ENCODE assay signal across 2 cellular contexts in genomic region chr14:100470523-100470897, GRCh38.
TF ChIP-seq lines count a peak whose summit lies in the region.

No MANE protein-coding gene starts in this region.

TF ChIP-seq in HepG2, 621 proteins besides CTCF, POLR2A, EP300 and RAD21:
- TF ChIP-seq TBL1XR1 (IDR thresholded peaks at IDR 0.05; ENCODE audit: borderline replicate concordance, low read length, partially characterized antibody) (no peak), KMT2A (CRISPR knock-in tag; IDR thresholded peaks at IDR 0.05) (no peak), LCORL (IDR thresholded peaks at IDR 0.05) (no peak), LCORL (CRISPR knock-in tag; IDR thresholded peaks at IDR 0.05) (no peak), ZNF766 (CRISPR knock-in tag; IDR thresholded peaks at IDR 0.05; ENCODE audit: borderline replicate concordance) (no peak), ZNF331 (CRISPR knock-in tag; IDR thresholded peaks at IDR 0.05) (no peak), ZNF468 (CRISPR knock-in tag; IDR thresholded peaks at IDR 0.05) (no peak), ZNF207 (IDR thresholded peaks at IDR 0.05; ENCODE audit: borderline replicate concordance) (no peak), YEATS4 (CRISPR knock-in tag; IDR thresholded peaks at IDR 0.05; ENCODE audit: borderline replicate concordance) (no peak), SP1 (IDR thresholded peaks at IDR 0.05) (no peak), SP1 (CRISPR knock-in tag; IDR thresholded peaks at IDR 0.05) (no peak), ZNF609 (CRISPR knock-in tag; IDR thresholded peaks at IDR 0.05; ENCODE audit: borderline replicate concordance) (no peak), ZNF607 (CRISPR knock-in tag; IDR thresholded peaks at IDR 0.05; ENCODE audit: borderline replicate concordance) (no peak), ZNF770 (CRISPR knock-in tag; IDR thresholded peaks at IDR 0.05) (no peak), ZNF703 (CRISPR knock-in tag; IDR thresholded peaks at IDR 0.05; ENCODE audit: borderline replicate concordance) (no peak), ZNF556 (CRISPR knock-in tag; IDR thresholded peaks at IDR 0.05; ENCODE audit: borderline replicate concordance) (no peak), ZNF713 (CRISPR knock-in tag; IDR thresholded peaks at IDR 0.05) (no peak), FOSL2 (CRISPR knock-in tag; IDR thresholded peaks at IDR 0.05) (no peak), MTF2 (CRISPR knock-in tag; IDR thresholded peaks at IDR 0.05; ENCODE audit: borderline replicate concordance) (no peak)
- TF ChIP-seq, protein P1, sequence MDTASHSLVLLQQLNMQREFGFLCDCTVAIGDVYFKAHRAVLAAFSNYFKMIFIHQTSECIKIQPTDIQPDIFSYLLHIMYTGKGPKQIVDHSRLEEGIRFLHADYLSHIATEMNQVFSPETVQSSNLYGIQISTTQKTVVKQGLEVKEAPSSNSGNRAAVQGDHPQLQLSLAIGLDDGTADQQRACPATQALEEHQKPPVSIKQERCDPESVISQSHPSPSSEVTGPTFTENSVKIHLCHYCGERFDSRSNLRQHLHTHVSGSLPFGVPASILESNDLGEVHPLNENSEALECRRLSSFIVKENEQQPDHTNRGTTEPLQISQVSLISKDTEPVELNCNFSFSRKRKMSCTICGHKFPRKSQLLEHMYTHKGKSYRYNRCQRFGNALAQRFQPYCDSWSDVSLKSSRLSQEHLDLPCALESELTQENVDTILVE (CRISPR knock-in tag; IDR thresholded peaks at IDR 0.05): no peak

TF ChIP-seq in K562, 482 proteins besides CTCF, POLR2A, EP300 and RAD21:
- peak; percentile 31; the same call in 1 of the 2 replicates for TF ChIP-seq EGR1 (conservative IDR thresholded peaks at IDR 0.05)
- TF ChIP-seq, protein P2, sequence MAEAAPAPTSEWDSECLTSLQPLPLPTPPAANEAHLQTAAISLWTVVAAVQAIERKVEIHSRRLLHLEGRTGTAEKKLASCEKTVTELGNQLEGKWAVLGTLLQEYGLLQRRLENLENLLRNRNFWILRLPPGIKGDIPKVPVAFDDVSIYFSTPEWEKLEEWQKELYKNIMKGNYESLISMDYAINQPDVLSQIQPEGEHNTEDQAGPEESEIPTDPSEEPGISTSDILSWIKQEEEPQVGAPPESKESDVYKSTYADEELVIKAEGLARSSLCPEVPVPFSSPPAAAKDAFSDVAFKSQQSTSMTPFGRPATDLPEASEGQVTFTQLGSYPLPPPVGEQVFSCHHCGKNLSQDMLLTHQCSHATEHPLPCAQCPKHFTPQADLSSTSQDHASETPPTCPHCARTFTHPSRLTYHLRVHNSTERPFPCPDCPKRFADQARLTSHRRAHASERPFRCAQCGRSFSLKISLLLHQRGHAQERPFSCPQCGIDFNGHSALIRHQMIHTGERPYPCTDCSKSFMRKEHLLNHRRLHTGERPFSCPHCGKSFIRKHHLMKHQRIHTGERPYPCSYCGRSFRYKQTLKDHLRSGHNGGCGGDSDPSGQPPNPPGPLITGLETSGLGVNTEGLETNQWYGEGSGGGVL (CRISPR knock-in tag; IDR thresholded peaks at IDR 0.05): no peak
